Comparison of ENCODE assay signal across 1 cellular context in genomic region chr7:135352285-135352684, GRCh38.
TF ChIP-seq lines count a peak whose summit lies in the region.

No MANE protein-coding gene starts in this region.

TF ChIP-seq in SK-N-SH, 30 proteins besides CTCF, POLR2A, EP300 and RAD21 (continued from another document):
- TF ChIP-seq, protein P1, sequence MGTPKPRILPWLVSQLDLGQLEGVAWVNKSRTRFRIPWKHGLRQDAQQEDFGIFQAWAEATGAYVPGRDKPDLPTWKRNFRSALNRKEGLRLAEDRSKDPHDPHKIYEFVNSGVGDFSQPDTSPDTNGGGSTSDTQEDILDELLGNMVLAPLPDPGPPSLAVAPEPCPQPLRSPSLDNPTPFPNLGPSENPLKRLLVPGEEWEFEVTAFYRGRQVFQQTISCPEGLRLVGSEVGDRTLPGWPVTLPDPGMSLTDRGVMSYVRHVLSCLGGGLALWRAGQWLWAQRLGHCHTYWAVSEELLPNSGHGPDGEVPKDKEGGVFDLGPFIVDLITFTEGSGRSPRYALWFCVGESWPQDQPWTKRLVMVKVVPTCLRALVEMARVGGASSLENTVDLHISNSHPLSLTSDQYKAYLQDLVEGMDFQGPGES (IDR thresholded peaks at IDR 0.05; ENCODE audit: low read depth, low read length), result no peak
- TF ChIP-seq YY1 (IDR thresholded peaks at IDR 0.05; ENCODE audit: low read depth) (no peak), MXI1 (IDR thresholded peaks at IDR 0.05; ENCODE audit: low read depth, low read length) (no peak), RCOR1 (IDR thresholded peaks at IDR 0.05; ENCODE audit: low read length) (no peak), JUND (IDR thresholded peaks at IDR 0.05) (no peak), FOXJ3 (CRISPR knock-in tag; IDR thresholded peaks at IDR 0.05) (no peak), FOXM1 (IDR thresholded peaks at IDR 0.05; ENCODE audit: low read depth) (no peak), GATA2 (CRISPR knock-in tag; IDR thresholded peaks at IDR 0.05) (no peak)
- TF ChIP-seq, protein P2, sequence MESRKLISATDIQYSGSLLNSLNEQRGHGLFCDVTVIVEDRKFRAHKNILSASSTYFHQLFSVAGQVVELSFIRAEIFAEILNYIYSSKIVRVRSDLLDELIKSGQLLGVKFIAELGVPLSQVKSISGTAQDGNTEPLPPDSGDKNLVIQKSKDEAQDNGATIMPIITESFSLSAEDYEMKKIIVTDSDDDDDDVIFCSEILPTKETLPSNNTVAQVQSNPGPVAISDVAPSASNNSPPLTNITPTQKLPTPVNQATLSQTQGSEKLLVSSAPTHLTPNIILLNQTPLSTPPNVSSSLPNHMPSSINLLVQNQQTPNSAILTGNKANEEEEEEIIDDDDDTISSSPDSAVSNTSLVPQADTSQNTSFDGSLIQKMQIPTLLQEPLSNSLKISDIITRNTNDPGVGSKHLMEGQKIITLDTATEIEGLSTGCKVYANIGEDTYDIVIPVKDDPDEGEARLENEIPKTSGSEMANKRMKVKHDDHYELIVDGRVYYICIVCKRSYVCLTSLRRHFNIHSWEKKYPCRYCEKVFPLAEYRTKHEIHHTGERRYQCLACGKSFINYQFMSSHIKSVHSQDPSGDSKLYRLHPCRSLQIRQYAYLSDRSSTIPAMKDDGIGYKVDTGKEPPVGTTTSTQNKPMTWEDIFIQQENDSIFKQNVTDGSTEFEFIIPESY (IDR thresholded peaks at IDR 0.05; ENCODE audit: borderline replicate concordance, low read depth), result no peak
